In genomic region chr19:42343344-42344110, GRCh38 we compare ENCODE assay signal across 20 cellular contexts. TPM values are rescaled to one million over a fixed set of nuclear protein-coding genes. Genes with fewer than 3 reads are reported as not detected.
DNase-seq lines count a peak whose midpoint lies in the region; ATAC-seq, FAIRE-seq and TF ChIP-seq lines count a peak whose summit lies in the region.
"Had no signal": no experiment of that assay in that cellular context is flagged by ENCODE, and none has a peak within 500 bp of the region (broad histone marks: within the 10 kb centered on the region; RNA-seq: fewer than 3 reads in every experiment).

No MANE protein-coding gene starts in this region.

- H4K20me1 ChIP-seq in GM12878 (ENCODE audit: control insufficient read depth, insufficient read depth), result no peaks in the 10 kb centered on the region

- no peak for TF ChIP-seq POLR2A in GM12878 (IDR thresholded peaks at IDR 0.05; ENCODE audit: low read depth, low read length)

- TF ChIP-seq RAD21 in GM12878 (IDR thresholded peaks at IDR 0.05; ENCODE audit: insufficient read depth, low read depth, low read length) (no peak), liver (IDR thresholded peaks at IDR 0.05) (no peak)

- POLR2A ChIA-PET in GM12878 (lab: Charles Lee), result no interaction called here

- H3K4me3 ChIP-seq in AG09309 (ENCODE audit: control insufficient read depth, low read depth, low read length), result no peak overlapping the region
- no peak overlapping the region for H3K4me3 ChIP-seq in H7 (ENCODE audit: insufficient read depth, low read depth, low read length)
- H3K4me3 ChIP-seq in GM12878, result no peak overlapping the region
- H3K4me3 ChIP-seq in liver (ENCODE audit: low read depth in 1 of 3, low read length in 3 of 3), result no peak overlapping the region
- H3K4me3 ChIP-seq: HAP-1, upper lobe of left lung had no signal

- RAD21 ChIA-PET in GM12878 (lab: Charles Lee; ENCODE audit: unreplicated experiment), result no interaction called here

- 74% methylated on average over 14 of the region's 17 CpGs for WGBS in GM12878 (ENCODE audit: insufficient coverage, insufficient replicate concordance, low lambda C conversion rate, missing lambda C conversion rate)
- WGBS in liver, result 93% methylated on average over 17 of the region's 17 CpGs

- in situ Hi-C loops in GM12878 (cut with MboI), result no loop called here

- no peak for TF ChIP-seq EP300 in GM12878 (IDR thresholded peaks at IDR 0.05; ENCODE audit: borderline replicate concordance in 1 of 2, control insufficient read depth in 1 of 2, low read depth in 2 of 2, low read length in 2 of 2)

- no peak overlapping the region for H3K27ac ChIP-seq in GM12878 (ENCODE audit: control insufficient read depth, insufficient read depth)
- no peak overlapping the region for H3K27ac ChIP-seq in liver (ENCODE audit: low read depth in 1 of 2, low read length in 2 of 2)
- H3K27ac ChIP-seq: upper lobe of left lung had no signal

- no peak for FAIRE-seq in GM12878 (lab: Jason Lieb, UNC)

- TF ChIP-seq CTCF in AG09309 (IDR thresholded peaks at IDR 0.05; ENCODE audit: control insufficient read depth, insufficient read depth, low read depth, low read length, missing control alignments) (peak; percentile 22), GM12878 (IDR thresholded peaks at IDR 0.05 in 2 of 3, conservative IDR thresholded peaks at IDR 0.05 in 1 of 3; ENCODE audit: control insufficient read depth in 2 of 3, extremely low read depth in 1 of 3, insufficient read depth in 1 of 3, low read depth in 3 of 3, low read length in 3 of 3) (peak in 2 of 3 experiments; percentile 22 to 29; a peak in 1 of 6 replicates), liver (IDR thresholded peaks at IDR 0.05; ENCODE audit: low read depth, low read length, missing input control) (peak; percentile 3)

- no peaks in the 10 kb centered on the region for H3K4me1 ChIP-seq in GM12878 (ENCODE audit: control insufficient read depth, insufficient read depth, low read length)
- no peaks in the 10 kb centered on the region for H3K4me1 ChIP-seq in liver (ENCODE audit: control insufficient read depth in 4 of 4, insufficient read depth in 4 of 4, low read length in 3 of 4)
- H3K4me1 ChIP-seq: upper lobe of left lung had no signal

- intact Hi-C loops in GM12878 (cut with micrococcal nuclease; ENCODE audit: unreplicated experiment), result no loop called here

- SMC1A ChIA-PET in GM12878 (lab: Charles Lee; ENCODE audit: uncharacterized antibody, unreplicated experiment), result no interaction called here

- H3K27me3 ChIP-seq in H7 (ENCODE audit: control insufficient read depth, insufficient read depth, low read length) (no peaks in the 10 kb centered on the region), GM12878 (replicated peaks in 1 of 2; ENCODE audit: control insufficient read depth in 2 of 2, insufficient read depth in 2 of 2, low read length in 1 of 2) (no peaks in the 10 kb centered on the region), liver (ENCODE audit: control insufficient read depth in 4 of 4, insufficient read depth in 4 of 4, low read length in 3 of 4) (no peaks in the 10 kb centered on the region)
- H3K27me3 ChIP-seq: upper lobe of left lung had no signal

- no TSS peak for BruUV-seq in GM12878 (replicated peaks; lab: Mats Ljungman, UMichigan)

- H3K36me3 ChIP-seq in H7 (replicated peaks; ENCODE audit: control insufficient read depth, insufficient read depth, low read length), result peaks cover 3% of the 10 kb centered on the region
- no peaks in the 10 kb centered on the region; a peak in 3 of 4 replicates for H3K36me3 ChIP-seq in GM12878 (ENCODE audit: control insufficient read depth in 2 of 2, insufficient read depth in 2 of 2, low read length in 1 of 2)
- H3K36me3 ChIP-seq in liver (ENCODE audit: control insufficient read depth in 4 of 4, insufficient read depth in 3 of 4, low read depth in 1 of 4, low read length in 3 of 4), result peaks cover 2 to 12% (median 3%) of the 10 kb centered on the region in 4 donors

- no peak overlapping the region for H3K4me2 ChIP-seq in GM12878 (ENCODE audit: control insufficient read depth, insufficient read depth)

- H3K79me2 ChIP-seq in GM12878 (ENCODE audit: control insufficient read depth, insufficient read depth, low read length), result no peaks in the 10 kb centered on the region

- DNase-seq in AG09309 (ENCODE audit: low read depth), result no peak
- peak; percentile 89 for DNase-seq in H7
- DNase-seq in GM12878 (ENCODE audit: low read depth, low spot score), result no peak
- no peak for DNase-seq in middle frontal gyrus (ENCODE audit: extremely low spot score, low spot score)
- no peak for DNase-seq in activated T-cell treated with anti-CD3 and anti-CD28 coated beads, Interleukin-2, amount 50 U/mL, for 1 hour
- no peak for DNase-seq in stimulated activated CD4-positive, alpha-beta T cell treated with anti-CD3 and anti-CD28 coated beads, Interleukin-1b, Interleukin-23, amount 100 ng/mL, for 48 hours
- DNase-seq: activated CD4-positive, alpha-beta T cell treated with anti-CD3 and anti-CD28 coated beads, Interleukin-2, amount 50 U/mL, for 4 hours; activated effector memory CD4-positive, alpha-beta T cell treated with Interleukin-2 at 50 U/mL for 16 hours; DMS53; effector CD8-positive, alpha-beta T cell; kidney glomerular epithelial cell; NCI-H1092 treated with DMSO at 0.1 percent for 48 hours; NCI-H226; stimulated activated CD4-positive, alpha-beta T cell treated with anti-CD3 and anti-CD28 coated beads, Interleukin-2, amount 100 ng/mL, for 24 hours; T-helper 2 cell had no signal

- H3K9me3 ChIP-seq in GM12878 (replicated peaks; ENCODE audit: control insufficient read depth, insufficient read depth, low read length) (no peaks in the 10 kb centered on the region), liver (ENCODE audit: control insufficient read depth in 4 of 4, low read length in 3 of 4) (no peaks in the 10 kb centered on the region)
- H3K9me3 ChIP-seq: HAP-1, upper lobe of left lung had no signal

- CTCF ChIA-PET in GM12878 (lab: Yijun Ruan, JAX), result interaction anchor here (1.2 kb wide), 1 partner anchor 13 kb away, joined by 3 read pairs; no protein-coding TSS in a partner anchor

- H2AFZ ChIP-seq in GM12878 (ENCODE audit: control insufficient read depth, low read depth, low read length), result no peak overlapping the region

- ATAC-seq in GM12878 (no peak), HG02763 (IDR thresholded peaks at IDR 0.05; ENCODE audit: unreplicated experiment) (no peak)
- ATAC-seq: Panc1 had no signal

- no peak overlapping the region for H3K9ac ChIP-seq in GM12878 (ENCODE audit: control insufficient read depth, insufficient read depth, low read length)
- no peak overlapping the region for H3K9ac ChIP-seq in liver (ENCODE audit: low read depth in 1 of 2, low read length in 2 of 2)

RNA-seq across cellular contexts. Expression of gene MEGF8, which starts 18.1 kb away (rescaled TPM):
- 26.1 and 33.4 TPM in 2 replicates for total RNA-seq in H7 (2014; rRNA removed; shearing (Covaris generic))
- 13.9 and 21.2 TPM in 2 replicates for total RNA-seq in GM12878 (2013; cell fraction: nucleolus; rRNA removed)
- total RNA-seq in GM12878 (2014; rRNA removed), result 3.3 and 4.5 TPM in 2 replicates
- 2.2 and 2.8 TPM in 2 replicates for total RNA-seq in GM12878 (2014; rRNA removed; fragmentation: Illumina TruSeq; extraction: Trizol)
- 12.0 and 12.8 TPM in 2 replicates for total RNA-seq in GM12878 (2021)
- 2.9 TPM for polyA plus RNA-seq in GM12878 (2011; ENCODE audit: low read depth)
- 1.5 and 2.0 TPM in 2 replicates for polyA plus RNA-seq in GM12878 (2011; rRNA removed)
- polyA plus RNA-seq in GM12878 (2011; cell fraction: cytosol; rRNA removed), result 2.9 and 3.8 TPM in 2 replicates
- 11.7 and 15.6 TPM in 2 replicates for polyA plus RNA-seq in GM12878 (2011; cell fraction: nucleus; rRNA removed)
- polyA plus RNA-seq in GM12878 (2012), result 5.6 and 6.5 TPM in 2 replicates
- polyA plus RNA-seq in GM12878 (2014; fragmentation: Illumina TruSeq; extraction: Trizol), result 3.3 and 4.3 TPM in 2 replicates
- polyA plus RNA-seq in GM12878 (2014; fragmentation: Nextera tagmentation; extraction: Ambion mirVana), result under 1 TPM; 0.43 to 0.75 TPM
- 6.9 and 9.0 TPM in 2 replicates for polyA plus RNA-seq in GM12878 (2014; rRNA removed)
- 1 to 10 TPM; 2.3 to 2.6 TPM for polyA plus RNA-seq in GM12878 (2016; fragmentation: Nextera tagmentation; extraction: Ambion mirVana)
- 2.5 and 6.0 TPM in 2 replicates for polyA minus RNA-seq in GM12878 (2011; rRNA and poly(A)+ RNA removed)
- 4.7 and 6.0 TPM in 2 replicates for polyA minus RNA-seq in GM12878 (2011; cell fraction: cytosol; rRNA and poly(A)+ RNA removed)
- polyA minus RNA-seq in GM12878 (2011; cell fraction: nucleus; rRNA and poly(A)+ RNA removed), result 7.4 and 10.6 TPM in 2 replicates
- total RNA-seq in liver, result 10 to 100 TPM; 12.1 to 13.7 TPM
- 1 to 10 TPM; 1.2 to 6.7 TPM for polyA plus RNA-seq in liver

RNA-seq across cellular contexts. Expression of gene TMEM145, which starts 30.4 kb away (rescaled TPM):
- total RNA-seq in H7 (2014; rRNA removed; shearing (Covaris generic)), result 0.38 and 0.41 TPM in 2 replicates
- total RNA-seq in GM12878 (2013; cell fraction: nucleolus; rRNA removed), result 0.84 and 0.93 TPM in 2 replicates
- 0.11 TPM in 1 of 2 replicates, not detected in the other for total RNA-seq in GM12878 (2014; rRNA removed)
- total RNA-seq in GM12878 (2014; rRNA removed; fragmentation: Illumina TruSeq; extraction: Trizol), result 0.04 and 0.09 TPM in 2 replicates
- 0.48 and 0.97 TPM in 2 replicates for total RNA-seq in GM12878 (2021)
- polyA plus RNA-seq in GM12878 (2011; ENCODE audit: low read depth), result 0.55 TPM
- polyA plus RNA-seq in GM12878 (2011; rRNA removed), result 0.09 and 0.45 TPM in 2 replicates
- polyA plus RNA-seq in GM12878 (2011; cell fraction: cytosol; rRNA removed), result 0.21 and 0.53 TPM in 2 replicates
- polyA plus RNA-seq in GM12878 (2011; cell fraction: nucleus; rRNA removed), result 3.6 and 4.1 TPM in 2 replicates
- polyA plus RNA-seq in GM12878 (2012), result 1.2 and 2.1 TPM in 2 replicates
- 0.09 and 0.14 TPM in 2 replicates for polyA plus RNA-seq in GM12878 (2014; fragmentation: Illumina TruSeq; extraction: Trizol)
- polyA plus RNA-seq in GM12878 (2014; fragmentation: Nextera tagmentation; extraction: Ambion mirVana), result not detected
- polyA plus RNA-seq in GM12878 (2014; rRNA removed), result 0.20 and 1.0 TPM in 2 replicates
- not detected for polyA plus RNA-seq in GM12878 (2016; fragmentation: Nextera tagmentation; extraction: Ambion mirVana)
- polyA minus RNA-seq in GM12878 (2011; rRNA and poly(A)+ RNA removed), result 0.26 and 3.4 TPM in 2 replicates
- polyA minus RNA-seq in GM12878 (2011; cell fraction: cytosol; rRNA and poly(A)+ RNA removed), result not detected in 2 replicates
- 1.9 and 2.6 TPM in 2 replicates for polyA minus RNA-seq in GM12878 (2011; cell fraction: nucleus; rRNA and poly(A)+ RNA removed)
- total RNA-seq in liver, result under 1 TPM in 1 of 2 donors, not detected in 1; 0.08 TPM
- polyA plus RNA-seq in liver, result under 1 TPM in 1 of 2 donors, not detected in 1; 0.02 TPM

RNA-seq across cellular contexts. Expression of gene PAFAH1B3, which starts 41.1 kb away (rescaled TPM):
- 96.5 and 152 TPM in 2 replicates for total RNA-seq in H7 (2014; rRNA removed; shearing (Covaris generic))
- total RNA-seq in GM12878 (2013; cell fraction: nucleolus; rRNA removed), result 5.1 and 6.4 TPM in 2 replicates
- total RNA-seq in GM12878 (2014; rRNA removed) (57.7 and 78.6 TPM in 2 replicates), GM12878 (2014; rRNA removed; fragmentation: Illumina TruSeq; extraction: Trizol) (32.0 and 41.3 TPM in 2 replicates), GM12878 (2021) (68.8 and 72.9 TPM in 2 replicates), liver (10 to 100 TPM in 1 of 2 donors, 1 to 10 TPM in 1; 2.7 to 35.8 TPM)
- 20.5 TPM for polyA plus RNA-seq in GM12878 (2011; ENCODE audit: low read depth)
- polyA plus RNA-seq in GM12878 (2011; rRNA removed) (8.8 and 30.5 TPM in 2 replicates), GM12878 (2014; fragmentation: Illumina TruSeq; extraction: Trizol) (15.2 and 46.6 TPM in 2 replicates), GM12878 (2014; fragmentation: Nextera tagmentation; extraction: Ambion mirVana) (10 to 100 TPM in 1 of 2 experiments, 1 to 10 TPM in 1; 6.2 to 23.1 TPM), GM12878 (2014; rRNA removed) (56.1 and 66.2 TPM in 2 replicates), GM12878 (2016; fragmentation: Nextera tagmentation; extraction: Ambion mirVana) (10 to 100 TPM; 77.7 to 79.6 TPM), liver (1 to 10 TPM; 6.4 to 6.7 TPM)
- 57.1 and 73.1 TPM in 2 replicates for polyA plus RNA-seq in GM12878 (2011; cell fraction: cytosol; rRNA removed)
- polyA plus RNA-seq in GM12878 (2011; cell fraction: nucleus; rRNA removed), result 43.1 and 44.9 TPM in 2 replicates
- polyA plus RNA-seq in GM12878 (2012), result 29.8 and 33.2 TPM in 2 replicates
- 18.4 and 30.6 TPM in 2 replicates for polyA minus RNA-seq in GM12878 (2011; rRNA and poly(A)+ RNA removed)
- 14.2 and 19.0 TPM in 2 replicates for polyA minus RNA-seq in GM12878 (2011; cell fraction: cytosol; rRNA and poly(A)+ RNA removed)
- polyA minus RNA-seq in GM12878 (2011; cell fraction: nucleus; rRNA and poly(A)+ RNA removed), result 8.0 and 13.3 TPM in 2 replicates

RNA-seq across cellular contexts. Expression of gene PRR19, which starts 41.6 kb away (rescaled TPM):
- 3.3 and 5.2 TPM in 2 replicates for total RNA-seq in H7 (2014; rRNA removed; shearing (Covaris generic))
- total RNA-seq in GM12878 (2013; cell fraction: nucleolus; rRNA removed), result 0.19 TPM in 1 of 2 replicates, not detected in the other
- total RNA-seq in GM12878 (2014; rRNA removed), result 0.73 and 0.82 TPM in 2 replicates
- total RNA-seq in GM12878 (2014; rRNA removed; fragmentation: Illumina TruSeq; extraction: Trizol), result 0.18 and 0.31 TPM in 2 replicates
- total RNA-seq in GM12878 (2021), result 0.80 and 1.4 TPM in 2 replicates
- 0.29 TPM for polyA plus RNA-seq in GM12878 (2011; ENCODE audit: low read depth)
- 0.15 TPM in 1 of 2 replicates, not detected in the other for polyA plus RNA-seq in GM12878 (2011; rRNA removed)
- 0.50 and 0.55 TPM in 2 replicates for polyA plus RNA-seq in GM12878 (2011; cell fraction: cytosol; rRNA removed)
- polyA plus RNA-seq in GM12878 (2011; cell fraction: nucleus; rRNA removed), result 0.38 and 0.43 TPM in 2 replicates
- 0.38 and 0.49 TPM in 2 replicates for polyA plus RNA-seq in GM12878 (2012)
- polyA plus RNA-seq in GM12878 (2014; fragmentation: Illumina TruSeq; extraction: Trizol), result 0.11 and 0.43 TPM in 2 replicates
- polyA plus RNA-seq in GM12878 (2014; fragmentation: Nextera tagmentation; extraction: Ambion mirVana), result under 1 TPM in 1 of 2 experiments, not detected in 1; 0.09 TPM
- polyA plus RNA-seq in GM12878 (2014; rRNA removed), result 0.81 and 1.7 TPM in 2 replicates
- 1 to 10 TPM; 1.1 to 1.7 TPM for polyA plus RNA-seq in GM12878 (2016; fragmentation: Nextera tagmentation; extraction: Ambion mirVana)
- polyA minus RNA-seq in GM12878 (2011; rRNA and poly(A)+ RNA removed), result 0.21 and 0.37 TPM in 2 replicates
- polyA minus RNA-seq in GM12878 (2011; cell fraction: cytosol; rRNA and poly(A)+ RNA removed), result not detected in 2 replicates
- not detected in 2 replicates for polyA minus RNA-seq in GM12878 (2011; cell fraction: nucleus; rRNA and poly(A)+ RNA removed)
- total RNA-seq in liver, result under 1 TPM in 1 of 2 donors, not detected in 1; 0.42 TPM
- polyA plus RNA-seq in liver, result under 1 TPM; 0.27 to 0.43 TPM

RNA-seq across cellular contexts. Expression of gene CNFN, which starts 46.6 kb away (rescaled TPM):
- total RNA-seq in H7 (2014; rRNA removed; shearing (Covaris generic)), result 7.8 and 11.5 TPM in 2 replicates
- not detected in 2 replicates for total RNA-seq in GM12878 (2013; cell fraction: nucleolus; rRNA removed)
- total RNA-seq in GM12878 (2014; rRNA removed) (not detected in 2 replicates), GM12878 (2014; rRNA removed; fragmentation: Illumina TruSeq; extraction: Trizol) (not detected in 2 replicates), GM12878 (2021) (not detected in 2 replicates), liver (not detected)
- not detected for polyA plus RNA-seq in GM12878 (2011; ENCODE audit: low read depth)
- polyA plus RNA-seq in GM12878 (2011; rRNA removed) (not detected in 2 replicates), GM12878 (2014; fragmentation: Illumina TruSeq; extraction: Trizol) (not detected in 2 replicates), GM12878 (2014; fragmentation: Nextera tagmentation; extraction: Ambion mirVana) (not detected), GM12878 (2014; rRNA removed) (not detected in 2 replicates), GM12878 (2016; fragmentation: Nextera tagmentation; extraction: Ambion mirVana) (under 1 TPM in 1 of 2 experiments, not detected in 1; 0.60 TPM), liver (1 to 10 TPM in 1 of 2 donors, under 1 TPM in 1; 0.57 to 1.2 TPM)
- polyA plus RNA-seq in GM12878 (2011; cell fraction: cytosol; rRNA removed), result 0.60 and 0.78 TPM in 2 replicates
- 0.38 TPM in 1 of 2 replicates, not detected in the other for polyA plus RNA-seq in GM12878 (2011; cell fraction: nucleus; rRNA removed)
- 0.38 and 0.51 TPM in 2 replicates for polyA plus RNA-seq in GM12878 (2012)
- polyA minus RNA-seq in GM12878 (2011; rRNA and poly(A)+ RNA removed), result not detected in 2 replicates
- not detected in 2 replicates for polyA minus RNA-seq in GM12878 (2011; cell fraction: cytosol; rRNA and poly(A)+ RNA removed)
- not detected in 2 replicates for polyA minus RNA-seq in GM12878 (2011; cell fraction: nucleus; rRNA and poly(A)+ RNA removed)
